28 cellular contexts compared by ENCODE assay signal in genomic region chr3:139197251-139197650, GRCh38.
"Had no signal": no experiment of that assay in that cellular context is flagged by ENCODE, and none has a peak within 500 bp of the region (broad histone marks: within the 10 kb centered on the region; RNA-seq: fewer than 3 reads in every experiment).

No MANE protein-coding gene starts in this region.

- H3K27ac Mint-ChIP-seq: stimulated activated effector memory CD8-positive, alpha-beta T cell treated with anti-CD3 and anti-CD28 coated beads, Interleukin-12 subunit alpha, Interleukin-12 subunit beta, amount 100 ng/mL, for 72 hours; stimulated activated memory B cell treated with anti-CD40 and anti-IgM and Interleukin-4, amounts not matched to agents 10 μg/mL and 1 μg/mL and 100 μg/mL, for 72 hours; stimulated activated naive B cell treated with anti-CD40 and anti-IgM and Interleukin-4, amounts not matched to agents 10 μg/mL and 1 μg/mL and 100 μg/mL, for 72 hours; stimulated activated naive CD8-positive, alpha-beta T cell treated with anti-CD3 and anti-CD28 coated beads, Interleukin-15, Interleukin-2, amounts not matched to agents 100 ng/mL and 50 ng/mL, for 24 hours; type B pancreatic cell had no signal

- H3K9me3 Mint-ChIP-seq: type B pancreatic cell had no signal

- DNase-seq: stimulated activated CD4-positive, alpha-beta T cell treated with anti-CD3 and anti-CD28 coated beads, Interleukin-2, amount 100 ng/mL, for 48 hours; stimulated activated CD4-positive, alpha-beta T cell treated with anti-CD3 and anti-CD28 coated beads, Interleukin-4, amount 100 ng/mL, for 1 hour; stimulated activated CD4-positive, alpha-beta T cell treated with anti-CD3 and anti-CD28 coated beads, Interleukin-4, amount 100 ng/mL, for 24 hours; stimulated activated CD4-positive, alpha-beta T cell treated with anti-CD3 and anti-CD28 coated beads, Interleukin-4, amount 100 ng/mL, for 4 hours; stimulated activated CD8-positive, alpha-beta memory T cell treated with anti-CD3 and anti-CD28 coated beads, Interleukin-4, amount 100 ng/mL, for 48 hours; stimulated activated naive B cell treated with anti-CD40 and anti-IgM and Interleukin-4, amounts not matched to agents 10 μg/mL and 1 μg/mL and 100 μg/mL, for 72 hours; stimulated activated naive CD4-positive, alpha-beta T cell; stimulated activated naive CD4-positive, alpha-beta T cell treated with Interleukin-2 at 50 U/mL for 16 hours; stimulated activated naive CD8-positive, alpha-beta T cell treated with anti-CD3 and anti-CD28 coated beads, Interleukin-15, amount 100 ng/mL, for 72 hours; stimulated activated naive CD8-positive, alpha-beta T cell treated with anti-CD3 and anti-CD28 coated beads, Interleukin-15, Interleukin-2, amounts not matched to agents 100 U/mL and 50 U/mL, for 24 hours; stomach; substantia nigra; testis; thyroid gland; tibial artery; transverse colon; trophoblast cell; upper lobe of left lung; upper lobe of right lung; uterus had no signal

- H3K36me3 ChIP-seq: stomach, suprapubic skin, thoracic aorta, thyroid gland, tibial artery, tibial nerve, transverse colon, upper lobe of left lung, upper lobe of right lung, uterus, vagina had no signal

- H3K27ac ChIP-seq: stomach, suprapubic skin, testis, thoracic aorta, thyroid gland, tibial artery, tibial nerve, transverse colon, upper lobe of left lung, upper lobe of right lung, uterus, vagina had no signal

- ATAC-seq: stimulated activated effector memory CD8-positive, alpha-beta T cell treated with anti-CD3 and anti-CD28 coated beads, Interleukin-12 subunit alpha, Interleukin-12 subunit beta, amount 100 ng/mL, for 72 hours; stimulated activated memory B cell treated with anti-CD40 and anti-IgM and Interleukin-4, amounts not matched to agents 10 μg/mL and 1 μg/mL and 100 μg/mL, for 72 hours; stimulated activated naive B cell treated with anti-CD40 and anti-IgM and Interleukin-4, amounts not matched to agents 10 μg/mL and 1 μg/mL and 100 μg/mL, for 72 hours; stimulated activated naive CD8-positive, alpha-beta T cell treated with anti-CD3 and anti-CD28 coated beads, Interleukin-15, amount 100 ng/mL, for 72 hours; stimulated activated naive CD8-positive, alpha-beta T cell treated with anti-CD3 and anti-CD28 coated beads, Interleukin-15, Interleukin-2, amounts not matched to agents 100 U/mL and 50 U/mL, for 24 hours; upper lobe of right lung had no signal

- H3K4me1 Mint-ChIP-seq: stimulated activated effector memory CD8-positive, alpha-beta T cell treated with anti-CD3 and anti-CD28 coated beads, Interleukin-12 subunit alpha, Interleukin-12 subunit beta, amount 100 ng/mL, for 72 hours; stimulated activated memory B cell treated with anti-CD40 and anti-IgM and Interleukin-4, amounts not matched to agents 10 μg/mL and 1 μg/mL and 100 μg/mL, for 72 hours; stimulated activated naive CD8-positive, alpha-beta T cell treated with anti-CD3 and anti-CD28 coated beads, Interleukin-15, amount 100 ng/mL, for 72 hours had no signal

- H3K4me3 ChIP-seq: stomach, suprapubic skin, testis, thoracic aorta, thyroid gland, tibial artery, tibial nerve, transverse colon, upper lobe of left lung, upper lobe of right lung, uterus, vagina had no signal

- H3K4me1 ChIP-seq: suprapubic skin, testis, thyroid gland, tibial nerve, upper lobe of left lung, upper lobe of right lung, uterus, vagina had no signal

- H3K9me3 ChIP-seq: testis, thoracic aorta, thyroid gland, transverse colon, upper lobe of right lung, uterus, vagina had no signal

- H3K4me3 Mint-ChIP-seq: stimulated activated effector memory CD8-positive, alpha-beta T cell treated with anti-CD3 and anti-CD28 coated beads, Interleukin-12 subunit alpha, Interleukin-12 subunit beta, amount 100 ng/mL, for 72 hours; stimulated activated memory B cell treated with anti-CD40 and anti-IgM and Interleukin-4, amounts not matched to agents 10 μg/mL and 1 μg/mL and 100 μg/mL, for 72 hours; stimulated activated naive B cell treated with anti-CD40 and anti-IgM and Interleukin-4, amounts not matched to agents 10 μg/mL and 1 μg/mL and 100 μg/mL, for 72 hours; stimulated activated naive CD8-positive, alpha-beta T cell treated with anti-CD3 and anti-CD28 coated beads, Interleukin-15, amount 100 ng/mL, for 72 hours; stimulated activated naive CD8-positive, alpha-beta T cell treated with anti-CD3 and anti-CD28 coated beads, Interleukin-15, Interleukin-2, amounts not matched to agents 100 ng/mL and 50 ng/mL, for 24 hours; type B pancreatic cell had no signal

- H3K36me3 Mint-ChIP-seq: stimulated activated effector memory CD8-positive, alpha-beta T cell treated with anti-CD3 and anti-CD28 coated beads, Interleukin-12 subunit alpha, Interleukin-12 subunit beta, amount 100 ng/mL, for 72 hours; stimulated activated memory B cell treated with anti-CD40 and anti-IgM and Interleukin-4, amounts not matched to agents 10 μg/mL and 1 μg/mL and 100 μg/mL, for 72 hours; stimulated activated naive B cell treated with anti-CD40 and anti-IgM and Interleukin-4, amounts not matched to agents 10 μg/mL and 1 μg/mL and 100 μg/mL, for 72 hours; type B pancreatic cell had no signal

- H3K27me3 ChIP-seq: stomach, suprapubic skin, testis, thyroid gland, tibial artery, tibial nerve, transverse colon, upper lobe of left lung, upper lobe of right lung, uterus, vagina had no signal
